ENCODE assay signal across 1 cellular context in genomic region chr7:25359471-25360059, GRCh38.
TF ChIP-seq lines count a peak whose summit lies in the region.

No MANE protein-coding gene starts in this region.

TF ChIP-seq in HepG2, 621 proteins besides CTCF, POLR2A, EP300 and RAD21 (continued from another document):
- TF ChIP-seq TFDP2 (CRISPR knock-in tag; IDR thresholded peaks at IDR 0.05): no peak
